Comparison of ENCODE assay signal across 12 cellular contexts in the genomic region with DNA sequence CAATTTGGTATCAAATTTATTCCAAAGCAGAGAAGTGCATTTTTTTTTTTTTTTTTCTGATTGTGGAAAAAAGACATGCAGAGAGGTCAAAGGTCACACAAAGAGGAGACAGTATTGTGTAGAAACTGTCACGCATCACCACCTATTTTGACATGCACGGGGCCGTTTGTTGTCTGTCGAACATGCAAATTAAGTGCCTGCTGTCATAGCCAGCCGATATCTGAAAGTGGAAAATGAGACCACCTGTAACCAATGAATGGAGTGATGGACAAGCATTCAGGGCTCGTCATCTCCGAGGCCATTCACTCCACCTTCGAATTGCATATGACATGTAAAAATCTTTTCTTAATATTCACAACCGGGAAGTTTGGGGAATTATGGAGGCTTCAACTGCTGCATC.
"Had no signal": no experiment of that assay in that cellular context is flagged by ENCODE, and none has a peak within 500 bp of the region (broad histone marks: within the 10 kb centered on the region; RNA-seq: fewer than 3 reads in every experiment).

No MANE protein-coding gene starts in this region.

- H3K36me3 ChIP-seq: adrenal gland, gastrocnemius medialis, right atrium auricular region had no signal

- DNase-seq: activated naive CD4-positive, alpha-beta T cell treated with anti-CD3 and anti-CD28 coated beads, Interleukin-2, amount 50 U/mL, for 16 hours; activated T-cell treated with anti-CD3 and anti-CD28 coated beads, Interleukin-2, amount 50 U/mL, for 1 hour; adrenal gland; central memory CD4-positive, alpha-beta T cell; effector CD4-positive, alpha-beta T cell; gastrocnemius medialis; left ventricle myocardium superior; mesendoderm; posterior cingulate gyrus had no signal

- H3K4me1 ChIP-seq: adrenal gland, gastrocnemius medialis, right atrium auricular region had no signal

- ATAC-seq: gastrocnemius medialis, left ventricle myocardium superior had no signal

- H3K4me3 ChIP-seq: adrenal gland, coronary artery, gastrocnemius medialis, right atrium auricular region, skin epidermis had no signal

- H3K9me3 ChIP-seq: gastrocnemius medialis, right atrium auricular region had no signal

- H3K27ac ChIP-seq: adrenal gland, coronary artery, gastrocnemius medialis, right atrium auricular region, skin epidermis had no signal
